8 cellular contexts compared by ENCODE assay signal in genomic region chr9:69549310-69550202, GRCh38.
DNase-seq lines count a peak whose midpoint lies in the region; ATAC-seq, FAIRE-seq and TF ChIP-seq lines count a peak whose summit lies in the region.

No MANE protein-coding gene starts in this region.

- no peak overlapping the region for H3K4me3 ChIP-seq in H1 (ENCODE audit: extremely low read depth in 1 of 4, insufficient read depth in 2 of 4, low read depth in 3 of 4, low read length in 4 of 4)
- H3K4me3 ChIP-seq in mesendoderm (ENCODE audit: low read length), result no peak overlapping the region

- H3K27me3 ChIP-seq in H1 (replicated peaks in 1 of 4; ENCODE audit: control insufficient read depth in 3 of 4, extremely low read depth in 1 of 4, insufficient read depth in 3 of 4, low read length in 3 of 4) (no peaks in the 10 kb centered on the region; a peak in 1 of 7 replicates), mesendoderm (ENCODE audit: insufficient read depth, low read length, poor library complexity) (no peaks in the 10 kb centered on the region)

- H3K18ac ChIP-seq in H1 (ENCODE audit: extremely low read depth, low read length) (no peak overlapping the region), mesendoderm (ENCODE audit: low read length) (no peak overlapping the region)

- peak; percentile 29 for DNase-seq in stimulated activated CD4-positive, alpha-beta T cell treated with anti-CD3 and anti-CD28 coated beads, Interleukin-1b, Interleukin-23, amount 100 ng/mL, for 48 hours
- no peak for DNase-seq in stimulated activated CD4-positive, alpha-beta T cell treated with anti-CD3 and anti-CD28 coated beads, Interleukin-12 subunit alpha, Interleukin-12 subunit beta, amount 100 ng/mL, for 4 hours
- DNase-seq in SK-MEL-5 (ENCODE audit: low read depth, low spot score), result peak; percentile 71
- DNase-seq in H1 (ENCODE audit: low read depth in 1 of 2, low spot score in 2 of 2), result no peak
- DNase-seq in mesendoderm, result peak; percentile 71
- DNase-seq in mucosa of gallbladder (ENCODE audit: low spot score), result no peak

- peak; percentile 49 to 83 (median 75) for TF ChIP-seq CTCF in H1 (IDR thresholded peaks at IDR 0.05; ENCODE audit: control extremely low read depth in 1 of 3, insufficient read depth in 1 of 3, low read depth in 1 of 3, low read length in 3 of 3)

- H3K4me2 ChIP-seq in H1 (ENCODE audit: insufficient read depth in 1 of 2, low read depth in 2 of 2, low read length in 2 of 2) (no peak overlapping the region), mesendoderm (ENCODE audit: low read length) (no peak overlapping the region)

- H4K5ac ChIP-seq in H1 (ENCODE audit: insufficient read length, low read depth, low read length), result no peak overlapping the region
- no peak overlapping the region for H4K5ac ChIP-seq in mesendoderm (ENCODE audit: low read length)

- no peaks in the 10 kb centered on the region for H4K20me1 ChIP-seq in H1 (replicated peaks in 1 of 2; ENCODE audit: control insufficient read depth in 1 of 2, insufficient read depth in 2 of 2, low read length in 2 of 2)

- H2BK120ac ChIP-seq in H1 (replicated peaks; ENCODE audit: low read depth, low read length), result no peak overlapping the region
- no peak overlapping the region for H2BK120ac ChIP-seq in mesendoderm (ENCODE audit: low read depth, low read length)

- H3K23ac ChIP-seq in H1 (ENCODE audit: insufficient read length), result no peak overlapping the region
- H3K23ac ChIP-seq in mesendoderm (ENCODE audit: low read length), result no peak overlapping the region

- CTCF ChIA-PET in H1 (lab: Charles Lee; ENCODE audit: partially characterized antibody), result interaction anchor here (0.8 to 6.9 kb wide), 11 partner anchors 14 to 197 kb away, joined by 3 to 246 read pairs (median 4); no protein-coding TSS in a partner anchor

- in situ Hi-C loops in SK-MEL-5 (cut with HindIII; ENCODE audit: low pct_unique_long_range_greater_than_20kb, low sequenced_read_pairs), result no loop called here

- no peaks in the 10 kb centered on the region for H3K9me3 ChIP-seq in H1 (ENCODE audit: insufficient read depth in 2 of 2, low read depth in 1 of 2, low read length in 1 of 2)

- FAIRE-seq in H1 (lab: Jason Lieb, UNC), result peak; percentile 97

- ATAC-seq in HG03442 (IDR thresholded peaks at IDR 0.05; ENCODE audit: unreplicated experiment) (peak; percentile 72), HG02970 (IDR thresholded peaks at IDR 0.05; ENCODE audit: low FRiP score, unreplicated experiment) (no peak)

- H3K36me3 ChIP-seq in H1 (ENCODE audit: control insufficient read depth in 2 of 4, insufficient read depth in 4 of 4, low read length in 3 of 4) (no peaks in the 10 kb centered on the region), mesendoderm (ENCODE audit: control insufficient read depth, insufficient read depth, low read length) (no peaks in the 10 kb centered on the region)

- H3K79me2 ChIP-seq in H1 (ENCODE audit: control insufficient read depth in 1 of 2, insufficient read depth in 2 of 2, low read length in 2 of 2), result no peaks in the 10 kb centered on the region
- H3K79me2 ChIP-seq in mesendoderm (ENCODE audit: control insufficient read depth, insufficient read depth, low read length), result no peaks in the 10 kb centered on the region

- H2AFZ ChIP-seq in H1 (ENCODE audit: low read length), result no peak overlapping the region

- H3K9ac ChIP-seq in H1 (replicated peaks in 1 of 4; ENCODE audit: extremely low read depth in 1 of 4, low read depth in 3 of 4, low read length in 3 of 4) (no peak overlapping the region), mesendoderm (ENCODE audit: low read length) (no peak overlapping the region)

- no peaks in the 10 kb centered on the region for H3K23me2 ChIP-seq in H1 (ENCODE audit: low read depth, low read length)

- H2BK12ac ChIP-seq in H1 (ENCODE audit: low read depth, low read length), result no peak overlapping the region

- H3K4ac ChIP-seq in H1 (replicated peaks; ENCODE audit: insufficient read length, low read depth, low read length) (no peak overlapping the region), mesendoderm (ENCODE audit: low read depth, low read length) (no peak overlapping the region)

- no peak overlapping the region for H2BK20ac ChIP-seq in H1 (ENCODE audit: low read length)

- TF ChIP-seq EP300 in H1 (IDR thresholded peaks at IDR 0.05; ENCODE audit: borderline replicate concordance in 1 of 2, low read depth in 2 of 2, low read length in 2 of 2), result no peak

- H4K8ac ChIP-seq in H1 (ENCODE audit: extremely low read depth, insufficient read depth, low read length), result no peak overlapping the region
- H4K8ac ChIP-seq in mesendoderm (ENCODE audit: low read depth, low read length), result no peak overlapping the region

- H3K4me1 ChIP-seq in H1 (replicated peaks in 1 of 4; ENCODE audit: control insufficient read depth in 3 of 4, insufficient read depth in 4 of 4, low read length in 3 of 4) (peaks cover 0 to 3% (median 0%) of the 10 kb centered on the region in 4 experiments; a peak in 1 of 7 replicates), mesendoderm (ENCODE audit: control insufficient read depth, low read depth, low read length) (no peaks in the 10 kb centered on the region)

- no peak overlapping the region for H3K14ac ChIP-seq in H1 (ENCODE audit: insufficient read length)

- no peak for TF ChIP-seq POLR2A in H1 (IDR thresholded peaks at IDR 0.05; ENCODE audit: control extremely low read depth in 1 of 2, low read depth in 2 of 2, low read length in 2 of 2)

- TF ChIP-seq RAD21 in H1 (IDR thresholded peaks at IDR 0.05 in 1 of 2, conservative IDR thresholded peaks at IDR 0.05 in 1 of 2; ENCODE audit: low read depth in 2 of 2, low read length in 2 of 2), result peak; percentile 90 to 91

- WGBS in H1 (ENCODE audit: extremely low coverage in 1 of 2, insufficient coverage in 1 of 2, insufficient read length in 1 of 2, insufficient replicate concordance in 2 of 2, low coverage in 1 of 2, low lambda C conversion rate in 2 of 2, missing lambda C conversion rate in 1 of 2), 2 experiments, result 37% methylated on average over 14 of the region's 14 CpGs; no CpG with 5 or more reads in 1 of the 2 experiments
- no CpG with 5 or more reads among the region's 14 CpGs for WGBS in mesendoderm (ENCODE audit: extremely low coverage, insufficient coverage, low lambda C conversion rate)

- H2AK5ac ChIP-seq in H1 (ENCODE audit: low read depth, low read length), result no peak overlapping the region
- no peak overlapping the region for H2AK5ac ChIP-seq in mesendoderm (ENCODE audit: low read length)

- H2BK5ac ChIP-seq in H1 (ENCODE audit: low read depth, low read length) (no peak overlapping the region), mesendoderm (ENCODE audit: low read length) (no peak overlapping the region)

- H4K91ac ChIP-seq in H1 (replicated peaks; ENCODE audit: insufficient read length, low read length), result no peak overlapping the region

- no peak overlapping the region for H3K27ac ChIP-seq in H1 (ENCODE audit: low read depth, low read length)
- no peak overlapping the region for H3K27ac ChIP-seq in mesendoderm (ENCODE audit: low read depth, low read length)

- H2BK15ac ChIP-seq in H1 (ENCODE audit: low read length), result peak overlapping the region; percentile 9; the same call in 1 of the 2 replicates
- H2BK15ac ChIP-seq in mesendoderm (replicated peaks; ENCODE audit: low read depth), result no peak overlapping the region

- POLR2A ChIA-PET in H1 (lab: Charles Lee; ENCODE audit: partially characterized antibody), result no interaction called here

- no peak overlapping the region for H3K56ac ChIP-seq in H1 (replicated peaks; ENCODE audit: insufficient read length, low read depth, low read length)
- no peak overlapping the region for H3K56ac ChIP-seq in mesendoderm (ENCODE audit: low read length)

- H3K79me1 ChIP-seq in H1 (ENCODE audit: low read depth, low read length) (no peaks in the 10 kb centered on the region), mesendoderm (ENCODE audit: low read length) (no peaks in the 10 kb centered on the region)

TF ChIP-seq in H1, 55 proteins besides CTCF, POLR2A, EP300 and RAD21:
- TF ChIP-seq KDM1A (IDR thresholded peaks at IDR 0.05; ENCODE audit: borderline replicate concordance, low read length) (0 out of 2 replicates have a peak, but pooled peaks have one; percentile 61), HDAC2 (IDR thresholded peaks at IDR 0.05; ENCODE audit: borderline replicate concordance in 1 of 2, low read depth in 2 of 2, low read length in 2 of 2) (no peak)

Comparison
In these comparisons a context has a peak if more than half of its experiments do, and no peak if none do; other contexts are left out.
1. DNase-seq: peak in stimulated activated CD4-positive, alpha-beta T cell treated with anti-CD3 and anti-CD28 coated beads, Interleukin-1b, Interleukin-23, amount 100 ng/mL, for 48 hours (single experiment), SK-MEL-5 (single experiment) and mesendoderm (single experiment); none in stimulated activated CD4-positive, alpha-beta T cell treated with anti-CD3 and anti-CD28 coated beads, Interleukin-12 subunit alpha, Interleukin-12 subunit beta, amount 100 ng/mL, for 4 hours (single experiment), H1 (0 of 2) and mucosa of gallbladder (single experiment).